Comparison of ENCODE assay signal across 18 cellular contexts in genomic region chr15:74619916-74620635, GRCh38. TPM values are rescaled to one million over a fixed set of nuclear protein-coding genes. Genes with fewer than 3 reads are reported as not detected.
DNase-seq lines count a peak whose midpoint lies in the region; ATAC-seq, FAIRE-seq and TF ChIP-seq lines count a peak whose summit lies in the region.
"Had no signal": no experiment of that assay in that cellular context is flagged by ENCODE, and none has a peak within 500 bp of the region (broad histone marks: within the 10 kb centered on the region; RNA-seq: fewer than 3 reads in every experiment).

No MANE protein-coding gene starts in this region.

- H2AFZ ChIP-seq in DND-41 (ENCODE audit: low read depth, low read length) (no peak overlapping the region), GM12878 (ENCODE audit: control insufficient read depth, low read depth, low read length) (no peak overlapping the region)

- no peak overlapping the region for H4K8ac ChIP-seq in mesendoderm (ENCODE audit: low read depth, low read length)

- peaks cover 71 to 82% (median 77%) of the 10 kb centered on the region in 11 experiments for H3K36me3 ChIP-seq in BLaER1 treated with 17β-estradiol and CSF1 and Interleukin-3, amounts not matched to agents 10 nM and 100 nM
- H3K36me3 ChIP-seq in DND-41 (ENCODE audit: insufficient read depth, low read length) (peaks cover 85% of the 10 kb centered on the region), GM12878 (ENCODE audit: control insufficient read depth in 2 of 2, insufficient read depth in 2 of 2, low read length in 1 of 2) (peaks cover 52 to 55% of the 10 kb centered on the region in 2 experiments), mesendoderm (ENCODE audit: control insufficient read depth, insufficient read depth, low read length) (peaks cover 4% of the 10 kb centered on the region)

- H3K56ac ChIP-seq in mesendoderm (ENCODE audit: low read length): no peak overlapping the region

- FAIRE-seq in GM12878 (lab: Jason Lieb, UNC): no peak
- FAIRE-seq: pancreas, TTC549 had no signal

- H2BK120ac ChIP-seq in mesendoderm (ENCODE audit: low read depth, low read length): no peak overlapping the region

- BruUV-seq in GM12878 (replicated peaks; lab: Mats Ljungman, UMichigan): no TSS peak

- POLR2A ChIA-PET in GM12878 (lab: Charles Lee): no interaction called here

- 98% methylated on average over 27 of the region's 27 CpGs for WGBS in GM12878 (ENCODE audit: insufficient coverage, insufficient replicate concordance, low lambda C conversion rate, missing lambda C conversion rate)
- no CpG with 5 or more reads among the region's 27 CpGs for WGBS in mesendoderm (ENCODE audit: extremely low coverage, insufficient coverage, low lambda C conversion rate)

- peaks cover 88 to 94% (median 92%) of the 10 kb centered on the region in 11 experiments for H4K20me1 ChIP-seq in BLaER1 treated with 17β-estradiol and CSF1 and Interleukin-3, amounts not matched to agents 10 nM and 100 nM
- H4K20me1 ChIP-seq in DND-41 (ENCODE audit: insufficient read depth, low read length) (peaks cover 88% of the 10 kb centered on the region), GM12878 (ENCODE audit: control insufficient read depth, insufficient read depth) (peaks cover 31% of the 10 kb centered on the region)

- no peak overlapping the region for H2BK15ac ChIP-seq in mesendoderm (replicated peaks; ENCODE audit: low read depth)

- no peak overlapping the region for H3K23ac ChIP-seq in mesendoderm (ENCODE audit: low read length)

- DNase-seq in DND-41 (no peak), GM12878 (ENCODE audit: low read depth, low spot score) (no peak), mesendoderm (no peak), NCI-H1694 (lab: John Stamatoyannopoulos, UW) (no peak)
- DNase-seq: activated T-cell treated with anti-CD3 and anti-CD28 coated beads, Interleukin-2, amount 50 U/mL, for 72 hours; effector CD4-positive, alpha-beta T cell; heart right ventricle; SIG-M5; stimulated activated CD4-positive, alpha-beta T cell treated with anti-CD3 and anti-CD28 coated beads, Interleukin-12 subunit alpha, Interleukin-12 subunit beta, amount 100 ng/mL, for 4 hours; stimulated activated CD4-positive, alpha-beta T cell treated with anti-CD3 and anti-CD28 coated beads, Interleukin-4, amount 100 ng/mL, for 24 hours; stimulated activated naive CD4-positive, alpha-beta T cell treated with Interleukin-2 at 50 U/mL for 16 hours; thyroid gland had no signal

- RAD21 ChIA-PET in GM12878 (lab: Charles Lee; ENCODE audit: unreplicated experiment): interaction anchor here (1.2 to 1.6 kb wide), 2 partner anchors 12 to 150 kb away, joined by 5 read pairs; no protein-coding TSS in a partner anchor

- no peak for TF ChIP-seq EP300 in GM12878 (IDR thresholded peaks at IDR 0.05; ENCODE audit: borderline replicate concordance in 1 of 2, control insufficient read depth in 1 of 2, low read depth in 2 of 2, low read length in 2 of 2)

- no peak overlapping the region for H3K27ac Mint-ChIP-seq in nephron

- H3K27me3 Mint-ChIP-seq in nephron (ENCODE audit: low read depth): no peaks in the 10 kb centered on the region

- H2BK5ac ChIP-seq in mesendoderm (ENCODE audit: low read length): no peak overlapping the region

- in situ Hi-C loops in GM12878 (cut with MboI): loop anchor here (5.0 kb wide), 1 partner anchor 243 kb away; no protein-coding TSS in a partner anchor

- no peak for TF ChIP-seq CTCF in DND-41 (IDR thresholded peaks at IDR 0.05; ENCODE audit: borderline replicate concordance, extremely low read depth, low read length, poor library complexity, severe bottlenecking)
- no peak for TF ChIP-seq CTCF in GM12878 (IDR thresholded peaks at IDR 0.05 in 2 of 3, conservative IDR thresholded peaks at IDR 0.05 in 1 of 3; ENCODE audit: control insufficient read depth in 2 of 3, extremely low read depth in 1 of 3, insufficient read depth in 1 of 3, low read depth in 3 of 3, low read length in 3 of 3)
- no peak for TF ChIP-seq CTCF in nephron (IDR thresholded peaks at IDR 0.05; ENCODE audit: unreplicated experiment in 3 of 3)

- peaks cover 31% of the 10 kb centered on the region for H3K79me1 ChIP-seq in mesendoderm (ENCODE audit: low read length)

- H3K18ac ChIP-seq in mesendoderm (ENCODE audit: low read length): no peak overlapping the region

- H2AK5ac ChIP-seq in mesendoderm (ENCODE audit: low read length): no peak overlapping the region

- intact Hi-C loops in GM12878 (cut with micrococcal nuclease; ENCODE audit: unreplicated experiment): loop anchor here (2.0 to 5.0 kb wide), 3 partner anchors 73 to 245 kb away; partner anchors contain the start of gene SEMA7A

- ATAC-seq in DND-41 (ENCODE audit: insufficient read depth, low read depth) (no peak), GM12878 (no peak), GM19324 (IDR thresholded peaks at IDR 0.05; ENCODE audit: low FRiP score, unreplicated experiment) (no peak)

- H3K4me1 ChIP-seq in BLaER1 treated with 17β-estradiol and CSF1 and Interleukin-3, amounts not matched to agents 10 nM and 100 nM: peaks cover 33 to 49% (median 43%) of the 10 kb centered on the region in 10 experiments
- H3K4me1 ChIP-seq in DND-41 (ENCODE audit: insufficient read depth, low read length) (peaks cover 26% of the 10 kb centered on the region), GM12878 (ENCODE audit: control insufficient read depth, insufficient read depth, low read length) (peaks cover 13% of the 10 kb centered on the region), mesendoderm (ENCODE audit: control insufficient read depth, low read depth, low read length) (peaks cover 2% of the 10 kb centered on the region)

- H3K4me3 Mint-ChIP-seq in nephron: peak overlapping the region in 2 of 3 experiments; percentile 60 to 63
- H3K4me3 Mint-ChIP-seq: activated T-cell treated with anti-CD3 and anti-CD28 coated beads, Interleukin-2, amount 50 U/mL, for 72 hours had no signal

- H3K27me3 ChIP-seq in BLaER1 treated with 17β-estradiol and CSF1 and Interleukin-3, amounts not matched to agents 10 nM and 100 nM: no peaks in the 10 kb centered on the region
- no peaks in the 10 kb centered on the region for H3K27me3 ChIP-seq in DND-41 (ENCODE audit: insufficient read depth, low read length, poor library complexity)
- no peaks in the 10 kb centered on the region for H3K27me3 ChIP-seq in GM12878 (replicated peaks in 1 of 2; ENCODE audit: control insufficient read depth in 2 of 2, insufficient read depth in 2 of 2, low read length in 1 of 2)
- no peaks in the 10 kb centered on the region for H3K27me3 ChIP-seq in mesendoderm (ENCODE audit: insufficient read depth, low read length, poor library complexity)
- H3K27me3 ChIP-seq: heart right ventricle, pancreas, right atrium auricular region, thyroid gland had no signal

- no peak overlapping the region for H3K4ac ChIP-seq in mesendoderm (ENCODE audit: low read depth, low read length)

- H3K9me3 Mint-ChIP-seq in nephron: no peaks in the 10 kb centered on the region
- H3K9me3 Mint-ChIP-seq: activated T-cell treated with anti-CD3 and anti-CD28 coated beads, Interleukin-2, amount 50 U/mL, for 72 hours had no signal

- TF ChIP-seq POLR2A in GM12878 (IDR thresholded peaks at IDR 0.05; ENCODE audit: low read depth, low read length): no peak; the same call in 1 of the 2 replicates

- peak overlapping the region in 8 of 11 experiments; percentile 2 to 100 (median 28); a peak in 12 of 22 replicates for H3K9ac ChIP-seq in BLaER1 treated with 17β-estradiol and CSF1 and Interleukin-3, amounts not matched to agents 10 nM and 100 nM
- H3K9ac ChIP-seq in DND-41 (ENCODE audit: low read depth, low read length): no peak overlapping the region
- H3K9ac ChIP-seq in GM12878 (ENCODE audit: control insufficient read depth, insufficient read depth, low read length): peak overlapping the region; percentile 16; the same call in 1 of the 2 replicates
- no peak overlapping the region for H3K9ac ChIP-seq in mesendoderm (ENCODE audit: low read length)

- 0 out of 22 replicates have a peak overlapping the region, but pooled peaks of 1 of the 11 experiments have one; percentile 1 for H3K27ac ChIP-seq in BLaER1 treated with 17β-estradiol and CSF1 and Interleukin-3, amounts not matched to agents 10 nM and 100 nM
- H3K27ac ChIP-seq in DND-41 (ENCODE audit: low read length) (no peak overlapping the region), GM12878 (ENCODE audit: control insufficient read depth, insufficient read depth) (no peak overlapping the region), mesendoderm (ENCODE audit: low read depth, low read length) (no peak overlapping the region)
- H3K27ac ChIP-seq: pancreas, right atrium auricular region, thyroid gland had no signal

- no peak overlapping the region for H4K5ac ChIP-seq in mesendoderm (ENCODE audit: low read length)

- no peaks in the 10 kb centered on the region for H3K9me3 ChIP-seq in BLaER1 treated with 17β-estradiol and CSF1 and Interleukin-3, amounts not matched to agents 10 nM and 100 nM (replicated peaks in 1 of 11)
- H3K9me3 ChIP-seq in DND-41 (ENCODE audit: insufficient read depth, low read length, severe bottlenecking) (no peaks in the 10 kb centered on the region), GM12878 (replicated peaks; ENCODE audit: control insufficient read depth, insufficient read depth, low read length) (no peaks in the 10 kb centered on the region)
- H3K9me3 ChIP-seq: heart right ventricle, pancreas, right atrium auricular region, thyroid gland had no signal

- no peak overlapping the region; a peak in 1 of 20 replicates for H3K4me3 ChIP-seq in BLaER1 treated with 17β-estradiol and CSF1 and Interleukin-3, amounts not matched to agents 10 nM and 100 nM
- H3K4me3 ChIP-seq in DND-41 (ENCODE audit: low read depth in 1 of 2, low read length in 2 of 2) (no peak overlapping the region), GM12878 (no peak overlapping the region), mesendoderm (ENCODE audit: low read length) (no peak overlapping the region)
- H3K4me3 ChIP-seq: heart right ventricle, pancreas, right atrium auricular region, thyroid gland had no signal

- peaks cover 54% of the 10 kb centered on the region for H3K36me3 Mint-ChIP-seq in nephron (ENCODE audit: low read depth)

- CTCF ChIA-PET in GM12878 (lab: Yijun Ruan, JAX): interaction anchor here (0.6 to 18.5 kb wide), 9 partner anchors 16 to 247 kb away, joined by 3 to 206 read pairs (median 4); no protein-coding TSS in a partner anchor

- SMC1A ChIA-PET in GM12878 (lab: Charles Lee; ENCODE audit: uncharacterized antibody, unreplicated experiment): no interaction called here

- H3K79me2 ChIP-seq in DND-41 (ENCODE audit: insufficient read depth, low read length) (peaks cover 68% of the 10 kb centered on the region), GM12878 (ENCODE audit: control insufficient read depth, insufficient read depth, low read length) (peaks cover 71% of the 10 kb centered on the region), mesendoderm (ENCODE audit: control insufficient read depth, insufficient read depth, low read length) (peaks cover 35% of the 10 kb centered on the region)

- peak overlapping the region in 10 of 11 experiments; percentile 9 to 64 (median 44); a peak in 14 of 22 replicates for H3K4me2 ChIP-seq in BLaER1 treated with 17β-estradiol and CSF1 and Interleukin-3, amounts not matched to agents 10 nM and 100 nM
- peak overlapping the region; percentile 9; the same call in 1 of the 2 replicates for H3K4me2 ChIP-seq in DND-41 (ENCODE audit: insufficient read depth, low read length)
- no peak overlapping the region; the same call in 1 of the 2 replicates for H3K4me2 ChIP-seq in GM12878 (ENCODE audit: control insufficient read depth, insufficient read depth)
- no peak overlapping the region for H3K4me2 ChIP-seq in mesendoderm (ENCODE audit: low read length)

- TF ChIP-seq RAD21 in GM12878 (IDR thresholded peaks at IDR 0.05; ENCODE audit: insufficient read depth, low read depth, low read length): no peak

- H3K4me1 Mint-ChIP-seq in nephron: peaks cover 17% of the 10 kb centered on the region

RNA-seq across cellular contexts. Expression of gene CLK3, which starts 4.4 kb away (rescaled TPM):
- total RNA-seq in GM12878 (2013; cell fraction: nucleolus; rRNA removed): 277 and 336 TPM in 2 replicates
- total RNA-seq in GM12878 (2014; rRNA removed) (74.7 and 82.6 TPM in 2 replicates), GM12878 (2014; rRNA removed; fragmentation: Illumina TruSeq; extraction: Trizol) (48.7 and 51.9 TPM in 2 replicates), GM12878 (2021) (65.6 and 74.6 TPM in 2 replicates)
- polyA plus RNA-seq in GM12878 (2011; ENCODE audit: low read depth): 44.7 TPM
- polyA plus RNA-seq in GM12878 (2011; rRNA removed) (87.8 and 169 TPM in 2 replicates), GM12878 (2014; fragmentation: Illumina TruSeq; extraction: Trizol) (52.7 and 89.4 TPM in 2 replicates), GM12878 (2014; fragmentation: Nextera tagmentation; extraction: Ambion mirVana) (1 to 10 TPM; 3.3 to 5.8 TPM), GM12878 (2014; rRNA removed) (82.5 and 85.3 TPM in 2 replicates), GM12878 (2016; fragmentation: Nextera tagmentation; extraction: Ambion mirVana) (10 to 100 TPM; 52.0 to 57.8 TPM)
- 159 and 189 TPM in 2 replicates for polyA plus RNA-seq in GM12878 (2011; cell fraction: cytosol; rRNA removed)
- polyA plus RNA-seq in GM12878 (2011; cell fraction: nucleus; rRNA removed): 635 and 789 TPM in 2 replicates
- polyA plus RNA-seq in GM12878 (2012): 66.4 and 95.1 TPM in 2 replicates
- 134 and 186 TPM in 2 replicates for polyA minus RNA-seq in GM12878 (2011; rRNA and poly(A)+ RNA removed)
- 46.2 and 48.2 TPM in 2 replicates for polyA minus RNA-seq in GM12878 (2011; cell fraction: cytosol; rRNA and poly(A)+ RNA removed)
- 239 and 320 TPM in 2 replicates for polyA minus RNA-seq in GM12878 (2011; cell fraction: nucleus; rRNA and poly(A)+ RNA removed)
- polyA plus RNA-seq in mesendoderm (2013, experiment 1 of 2): 35.9 TPM
- 38.3 TPM for polyA plus RNA-seq in mesendoderm (2013, experiment 2 of 2)

Comparison
In these comparisons a context has a peak if more than half of its experiments do, and no peak if none do; other contexts are left out.
1. H3K4me2 ChIP-seq: peak in BLaER1 treated with 17β-estradiol and CSF1 and Interleukin-3, amounts not matched to agents 10 nM and 100 nM (10 of 11) and DND-41 (single experiment); none in GM12878 (single experiment) and mesendoderm (single experiment).
2. H3K9ac ChIP-seq: peak in BLaER1 treated with 17β-estradiol and CSF1 and Interleukin-3, amounts not matched to agents 10 nM and 100 nM (8 of 11) and GM12878 (single experiment); none in DND-41 (single experiment) and mesendoderm (single experiment).